ENCODE assay signal across 29 cellular contexts in genomic region chr9:79196606-79197005, GRCh38.
A peak's percentile ranks its signal among the peaks of the same experiment; 100 is the strongest.
DNase-seq lines count a peak whose midpoint lies in the region; ATAC-seq and TF ChIP-seq lines count a peak whose summit lies in the region.
"Had no signal": no experiment of that assay in that cellular context is flagged by ENCODE, and none has a peak within 500 bp of the region (broad histone marks: within the 10 kb centered on the region; RNA-seq: fewer than 3 reads in every experiment).

No MANE protein-coding gene starts in this region.

- 45% methylated on average over 1 of the region's 1 CpG for WGBS in smooth muscle cell (ENCODE audit: low lambda C conversion rate)

- peaks cover 10% of the 10 kb centered on the region for H3F3A ChIP-seq in smooth muscle cell (ENCODE audit: low read depth)

- H3K4me2 ChIP-seq in smooth muscle cell, result no peak overlapping the region

- H3K4me1 ChIP-seq in left ventricle myocardium inferior (peaks cover 5% of the 10 kb centered on the region), adipocyte (ENCODE audit: control insufficient read depth, insufficient read depth, low read length) (peaks cover 15% of the 10 kb centered on the region), smooth muscle cell (ENCODE audit: low read depth) (no peaks in the 10 kb centered on the region)
- H3K4me1 ChIP-seq: gastrocnemius medialis, HAP-1, Peyer's patch, SJSA1 had no signal

- H3K9me3 ChIP-seq in left ventricle myocardium inferior (replicated peaks), result no peaks in the 10 kb centered on the region
- no peaks in the 10 kb centered on the region for H3K9me3 ChIP-seq in adipocyte (ENCODE audit: control insufficient read depth, low read length)
- no peaks in the 10 kb centered on the region for H3K9me3 ChIP-seq in smooth muscle cell (replicated peaks; ENCODE audit: low read depth)
- H3K9me3 ChIP-seq: BLaER1 treated with 17β-estradiol and CSF1 and Interleukin-3, amounts not matched to agents 10 nM and 100 nM; gastrocnemius medialis; HAP-1; Peyer's patch; SJSA1 had no signal

- H4K20me1 ChIP-seq in smooth muscle cell (ENCODE audit: low read depth), result no peaks in the 10 kb centered on the region
- H4K20me1 ChIP-seq: BLaER1 treated with 17β-estradiol and CSF1 and Interleukin-3, amounts not matched to agents 10 nM and 100 nM had no signal

- DNase-seq in left ventricle myocardium inferior (no peak), cardiac septum (ENCODE audit: low spot score) (no peak), adipocyte (ENCODE audit: low read depth) (peak; percentile 53), fibroblast of pulmonary artery (ENCODE audit: low read depth) (peak; percentile 47), smooth muscle cell (lab: John Stamatoyannopoulos, UW; ENCODE audit: unreplicated experiment) (no peak), posterior cingulate gyrus (no peak), RPMI8226 (no peak)
- DNase-seq: activated CD4-positive, alpha-beta memory T cell treated with anti-CD3 and anti-CD28 coated beads for 36 hours; activated CD4-positive, CD25-positive, alpha-beta regulatory T cell; activated CD8-positive, alpha-beta memory T cell treated with anti-CD3 and anti-CD28 coated beads, Interleukin-2, amount 50 U/mL, for 48 hours; activated naive CD8-positive, alpha-beta T cell treated with anti-CD3 and anti-CD28 coated beads, Interleukin-2, amount 10 ng/mL, durations not matched to agents 7 days and 5 days; effector CD4-positive, alpha-beta T cell; gastrocnemius medialis; hypothalamus; KG1; natural killer cell; NCI-H1417; NCI-H2081 treated with DMSO at 0.1 percent for 48 hours; NCI-H748 treated with DMSO at 0.1 percent for 48 hours; occipital lobe; Peyer's patch; stimulated activated CD4-positive, alpha-beta T cell treated with anti-CD3 and anti-CD28 coated beads, Interleukin-2, amount 100 ng/mL, for 48 hours; T-helper 1 cell had no signal

- H3K27ac ChIP-seq in left ventricle myocardium inferior (replicated peaks) (peak overlapping the region; percentile 43), smooth muscle cell (ENCODE audit: low read depth) (peak overlapping the region; percentile 57)
- H3K27ac ChIP-seq: BLaER1 treated with 17β-estradiol and CSF1 and Interleukin-3, amounts not matched to agents 10 nM and 100 nM; epithelial cell of prostate; gastrocnemius medialis; Peyer's patch; SJSA1 had no signal

- intact Hi-C loops in left ventricle myocardium inferior (cut with micrococcal nuclease) (no loop called here), cardiac septum (cut with DNase I) (no loop called here), posterior cingulate gyrus (cut with DNase I) (no loop called here)

- no peaks in the 10 kb centered on the region for H3K79me2 ChIP-seq in smooth muscle cell (ENCODE audit: low read depth)

- no peaks in the 10 kb centered on the region for H3K27me3 ChIP-seq in left ventricle myocardium inferior (ENCODE audit: low read depth)
- no peaks in the 10 kb centered on the region for H3K27me3 ChIP-seq in adipocyte (replicated peaks; ENCODE audit: control insufficient read depth, insufficient read depth, low read length)
- H3K27me3 ChIP-seq in smooth muscle cell (ENCODE audit: low read depth), result no peaks in the 10 kb centered on the region
- H3K27me3 ChIP-seq: BLaER1 treated with 17β-estradiol and CSF1 and Interleukin-3, amounts not matched to agents 10 nM and 100 nM; gastrocnemius medialis; Peyer's patch; SJSA1 had no signal

- no peak overlapping the region for H2AFZ ChIP-seq in smooth muscle cell (ENCODE audit: low read depth)

- H3K36me3 ChIP-seq in left ventricle myocardium inferior (no peaks in the 10 kb centered on the region), adipocyte (ENCODE audit: control insufficient read depth, insufficient read depth, low read length, severe bottlenecking) (no peaks in the 10 kb centered on the region), smooth muscle cell (ENCODE audit: low read depth) (no peaks in the 10 kb centered on the region)
- H3K36me3 ChIP-seq: BLaER1 treated with 17β-estradiol and CSF1 and Interleukin-3, amounts not matched to agents 10 nM and 100 nM; gastrocnemius medialis; HAP-1; Peyer's patch; SJSA1 had no signal

- no peak overlapping the region for H3K9ac ChIP-seq in adipocyte (ENCODE audit: low read length)
- no peak overlapping the region for H3K9ac ChIP-seq in smooth muscle cell (ENCODE audit: low read depth)
- H3K9ac ChIP-seq: BLaER1 treated with 17β-estradiol and CSF1 and Interleukin-3, amounts not matched to agents 10 nM and 100 nM had no signal

- ATAC-seq in activated CD4-positive, CD25-positive, alpha-beta regulatory T cell treated with anti-CD3 and anti-CD28 coated beads, Interleukin-2, amount 50 U/mL, for 24 hours, result no peak
- ATAC-seq: activated T-helper 17 cell treated with anti-CD3 and anti-CD28 coated beads, Interleukin-2, amount 50 U/mL, for 72 hours; gastrocnemius medialis; natural killer cell had no signal

- no peak overlapping the region for H3K4me3 ChIP-seq in left ventricle myocardium inferior
- no peak overlapping the region for H3K4me3 ChIP-seq in adipocyte (ENCODE audit: low read length)
- H3K4me3 ChIP-seq in fibroblast of pulmonary artery (replicated peaks; ENCODE audit: low read depth, low read length), result no peak overlapping the region
- H3K4me3 ChIP-seq in smooth muscle cell, result no peak overlapping the region
- H3K4me3 ChIP-seq: BLaER1 treated with 17β-estradiol and CSF1 and Interleukin-3, amounts not matched to agents 10 nM and 100 nM; gastrocnemius medialis; HAP-1; Peyer's patch; SJSA1 had no signal

- TF ChIP-seq CTCF in left ventricle myocardium inferior (IDR thresholded peaks at IDR 0.05; ENCODE audit: borderline replicate concordance), result no peak
- no peak for TF ChIP-seq CTCF in fibroblast of pulmonary artery (IDR thresholded peaks at IDR 0.05; ENCODE audit: low read length, missing control alignments)
- no peak for TF ChIP-seq CTCF in smooth muscle cell (IDR thresholded peaks at IDR 0.05; ENCODE audit: borderline replicate concordance, insufficient read depth, poor library complexity, severe bottlenecking)

Comparison
In these comparisons a context has a peak if more than half of its experiments do, and no peak if none do; other contexts are left out.
1. DNase-seq: peak in adipocyte (single experiment) and fibroblast of pulmonary artery (single experiment); none in left ventricle myocardium inferior (single experiment), cardiac septum (single experiment), smooth muscle cell (single experiment), posterior cingulate gyrus (0 of 10) and RPMI8226 (single experiment).